21 cellular contexts compared by ENCODE assay signal in the genomic region with DNA sequence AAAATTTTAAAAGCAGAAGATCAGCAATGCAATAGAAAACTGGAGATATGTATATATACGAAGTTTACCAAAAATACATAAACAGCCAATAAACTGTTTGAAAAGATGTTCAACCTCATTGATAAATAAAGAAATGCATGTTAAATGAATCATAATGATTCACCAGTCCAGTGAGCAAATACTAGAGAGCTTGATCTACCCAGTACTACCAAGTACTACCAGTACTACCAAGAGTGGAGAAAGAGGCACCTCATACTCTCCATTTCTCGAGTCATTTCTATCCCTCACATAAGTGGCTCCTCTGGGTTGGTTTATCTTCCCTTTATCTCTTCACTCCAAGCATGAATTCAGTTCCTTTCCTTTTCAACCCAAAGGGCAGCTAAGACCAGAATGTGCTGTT.
DNase-seq lines count a peak whose midpoint lies in the region; ATAC-seq and TF ChIP-seq lines count a peak whose summit lies in the region.
"Had no signal": no experiment of that assay in that cellular context is flagged by ENCODE, and none has a peak within 500 bp of the region (broad histone marks: within the 10 kb centered on the region; RNA-seq: fewer than 3 reads in every experiment).

No MANE protein-coding gene starts in this region.

- no peak overlapping the region for H3K9ac ChIP-seq in mammary epithelial cell (ENCODE audit: insufficient read depth, low read length)
- H3K9ac ChIP-seq: BLaER1 treated with 17β-estradiol and CSF1 and Interleukin-3, amounts not matched to agents 10 nM and 100 nM had no signal

- TF ChIP-seq CTCF in mammary epithelial cell (conservative IDR thresholded peaks at IDR 0.05 in 1 of 2, IDR thresholded peaks at IDR 0.05 in 1 of 2; ENCODE audit: extremely low read depth in 1 of 2, insufficient read depth in 1 of 2, low read depth in 1 of 2, low read length in 2 of 2): no peak
- TF ChIP-seq CTCF in breast epithelium (IDR thresholded peaks at IDR 0.05): no peak

- POLR2A ChIA-PET in activated CD4-positive, alpha-beta memory T cell treated with anti-CD3 and anti-CD28 coated beads, Interleukin-2, amount 10 ng/mL, durations not matched to agents 7 days and 5 days (lab: Charles Lee): no interaction called here

- no peak overlapping the region for H3K4me3 Mint-ChIP-seq in activated T-helper 17 cell treated with anti-CD3 and anti-CD28 coated beads, Interleukin-2, amount 50 U/mL, for 72 hours
- no peak overlapping the region for H3K4me3 Mint-ChIP-seq in stimulated activated effector memory CD8-positive, alpha-beta T cell treated with anti-CD3 and anti-CD28 coated beads, Interleukin-12 subunit alpha, Interleukin-12 subunit beta, amount 100 ng/mL, for 72 hours
- H3K4me3 Mint-ChIP-seq in activated CD4-positive, alpha-beta memory T cell treated with anti-CD3 and anti-CD28 coated beads, Interleukin-2, amount 10 ng/mL, durations not matched to agents 7 days and 5 days: no peak overlapping the region
- H3K4me3 Mint-ChIP-seq: CD8-positive, alpha-beta memory T cell had no signal

- H3K4me2 ChIP-seq in mammary epithelial cell (ENCODE audit: insufficient read depth, low read depth, low read length): no peak overlapping the region
- H3K4me2 ChIP-seq: BLaER1 treated with 17β-estradiol and CSF1 and Interleukin-3, amounts not matched to agents 10 nM and 100 nM had no signal

- peak; percentile 34 for ATAC-seq in activated T-helper 17 cell treated with anti-CD3 and anti-CD28 coated beads, Interleukin-2, amount 50 U/mL, for 72 hours (replicated peaks)
- ATAC-seq in stimulated activated effector memory CD8-positive, alpha-beta T cell treated with anti-CD3 and anti-CD28 coated beads, Interleukin-12 subunit alpha, Interleukin-12 subunit beta, amount 100 ng/mL, for 72 hours: peak; percentile 78
- no peak for ATAC-seq in GM19463 (IDR thresholded peaks at IDR 0.05; ENCODE audit: unreplicated experiment)
- ATAC-seq: K562, Right ventricle myocardium inferior had no signal

- no peak for TF ChIP-seq POLR2A in breast epithelium (IDR thresholded peaks at IDR 0.05)

- peaks cover 13% of the 10 kb centered on the region for H3K27me3 Mint-ChIP-seq in activated T-helper 17 cell treated with anti-CD3 and anti-CD28 coated beads, Interleukin-2, amount 50 U/mL, for 72 hours
- H3K27me3 Mint-ChIP-seq in activated CD4-positive, alpha-beta memory T cell treated with anti-CD3 and anti-CD28 coated beads, Interleukin-2, amount 10 ng/mL, durations not matched to agents 7 days and 5 days: peaks cover 13% of the 10 kb centered on the region

- no peak overlapping the region for H3K27ac ChIP-seq in mammary epithelial cell (ENCODE audit: insufficient read depth, low read depth, low read length)
- H3K27ac ChIP-seq in breast epithelium: no peak overlapping the region
- H3K27ac ChIP-seq: BLaER1 treated with 17β-estradiol and CSF1 and Interleukin-3, amounts not matched to agents 10 nM and 100 nM; HL-60; SK-N-MC had no signal

- H3K4me3 ChIP-seq in mammary epithelial cell (replicated peaks in 1 of 3; ENCODE audit: insufficient read depth in 1 of 3, low read depth in 2 of 3, low read length in 3 of 3): no peak overlapping the region
- H3K4me3 ChIP-seq in breast epithelium: no peak overlapping the region
- H3K4me3 ChIP-seq in H7 (ENCODE audit: insufficient read depth, low read depth, low read length): no peak overlapping the region
- H3K4me3 ChIP-seq: BLaER1 treated with 17β-estradiol and CSF1 and Interleukin-3, amounts not matched to agents 10 nM and 100 nM; HAP-1; K562; SK-N-MC had no signal

- BruUV-seq in mammary epithelial cell (replicated peaks; lab: Mats Ljungman, UMichigan): no TSS peak

- H3K36me3 ChIP-seq in mammary epithelial cell (ENCODE audit: insufficient read depth, low read length) (no peaks in the 10 kb centered on the region), breast epithelium (no peaks in the 10 kb centered on the region), H7 (replicated peaks; ENCODE audit: control insufficient read depth, insufficient read depth, low read length) (no peaks in the 10 kb centered on the region)
- H3K36me3 ChIP-seq: BLaER1 treated with 17β-estradiol and CSF1 and Interleukin-3, amounts not matched to agents 10 nM and 100 nM; HAP-1 had no signal

- H3K79me2 ChIP-seq in mammary epithelial cell (ENCODE audit: insufficient read depth, low read length): no peaks in the 10 kb centered on the region

- WGBS in mammary epithelial cell (ENCODE audit: low coverage, missing lambda C conversion rate): 96% methylated on average over 2 of the region's 2 CpGs

- peak; percentile 43 for DNase-seq in mammary epithelial cell
- DNase-seq in breast epithelium (ENCODE audit: low spot score in 2 of 2): no peak
- peak; percentile 51 for DNase-seq in fibroblast of peridontal ligament (ENCODE audit: extremely low read depth)
- no peak for DNase-seq in stimulated activated effector memory CD8-positive, alpha-beta T cell treated with anti-CD3 and anti-CD28 coated beads, Interleukin-12 subunit alpha, Interleukin-12 subunit beta, amount 100 ng/mL, for 72 hours (ENCODE audit: low spot score in 2 of 2)
- DNase-seq in H7: no peak
- no peak for DNase-seq in activated CD4-positive, alpha-beta memory T cell treated with anti-CD3 and anti-CD28 coated beads, Interleukin-2, amount 10 ng/mL, durations not matched to agents 7 days and 5 days
- DNase-seq: CD8-positive, alpha-beta memory T cell; DND-41; NCI-H1417; NCI-H1930; NCI-H2171 treated with DMSO at 0.1 percent for 48 hours; NCI-H510A; NCI-H82 had no signal

- H3K9me3 ChIP-seq in mammary epithelial cell (replicated peaks; ENCODE audit: insufficient read depth, low read length) (no peaks in the 10 kb centered on the region), breast epithelium (no peaks in the 10 kb centered on the region)
- H3K9me3 ChIP-seq: HAP-1 had no signal

- H3K4me1 ChIP-seq in mammary epithelial cell (ENCODE audit: insufficient read depth, low read length) (peaks cover 7% of the 10 kb centered on the region), breast epithelium (no peaks in the 10 kb centered on the region)
- H3K4me1 ChIP-seq: HAP-1 had no signal

- H3K9me3 Mint-ChIP-seq in activated T-helper 17 cell treated with anti-CD3 and anti-CD28 coated beads, Interleukin-2, amount 50 U/mL, for 72 hours: no peaks in the 10 kb centered on the region
- H3K9me3 Mint-ChIP-seq in stimulated activated effector memory CD8-positive, alpha-beta T cell treated with anti-CD3 and anti-CD28 coated beads, Interleukin-12 subunit alpha, Interleukin-12 subunit beta, amount 100 ng/mL, for 72 hours: no peaks in the 10 kb centered on the region
- no peaks in the 10 kb centered on the region for H3K9me3 Mint-ChIP-seq in activated CD4-positive, alpha-beta memory T cell treated with anti-CD3 and anti-CD28 coated beads, Interleukin-2, amount 10 ng/mL, durations not matched to agents 7 days and 5 days
- H3K9me3 Mint-ChIP-seq: CD8-positive, alpha-beta memory T cell had no signal

- dilution Hi-C loops in mammary epithelial cell (cut with HindIII; ENCODE audit: low sequenced_read_pairs): no loop called here

- no peaks in the 10 kb centered on the region for H4K20me1 ChIP-seq in mammary epithelial cell (ENCODE audit: insufficient read depth, low read length)
- H4K20me1 ChIP-seq: BLaER1 treated with 17β-estradiol and CSF1 and Interleukin-3, amounts not matched to agents 10 nM and 100 nM had no signal

- H3K27ac Mint-ChIP-seq in activated T-helper 17 cell treated with anti-CD3 and anti-CD28 coated beads, Interleukin-2, amount 50 U/mL, for 72 hours: no peak overlapping the region
- no peak overlapping the region for H3K27ac Mint-ChIP-seq in stimulated activated effector memory CD8-positive, alpha-beta T cell treated with anti-CD3 and anti-CD28 coated beads, Interleukin-12 subunit alpha, Interleukin-12 subunit beta, amount 100 ng/mL, for 72 hours
- H3K27ac Mint-ChIP-seq in activated CD4-positive, alpha-beta memory T cell treated with anti-CD3 and anti-CD28 coated beads, Interleukin-2, amount 10 ng/mL, durations not matched to agents 7 days and 5 days: no peak overlapping the region
- H3K27ac Mint-ChIP-seq: CD8-positive, alpha-beta memory T cell had no signal

- intact Hi-C loops in mammary epithelial cell (cut with micrococcal nuclease): no loop called here
- intact Hi-C loops in breast epithelium (cut with DNase I; ENCODE audit: low total_unique reads): no loop called here

- in situ Hi-C loops in mammary epithelial cell (cut with MboI; ENCODE audit: low sequenced_read_pairs in 2 of 2): no loop called here

- CTCF ChIA-PET in mammary epithelial cell (lab: Charles Lee; ENCODE audit: low non-redundant PET): no interaction called here
- CTCF ChIA-PET in activated CD4-positive, alpha-beta memory T cell treated with anti-CD3 and anti-CD28 coated beads, Interleukin-2, amount 10 ng/mL, durations not matched to agents 7 days and 5 days (lab: Charles Lee): no interaction called here

- H3K36me3 Mint-ChIP-seq in activated T-helper 17 cell treated with anti-CD3 and anti-CD28 coated beads, Interleukin-2, amount 50 U/mL, for 72 hours (ENCODE audit: low read depth): no peaks in the 10 kb centered on the region
- H3K36me3 Mint-ChIP-seq in stimulated activated effector memory CD8-positive, alpha-beta T cell treated with anti-CD3 and anti-CD28 coated beads, Interleukin-12 subunit alpha, Interleukin-12 subunit beta, amount 100 ng/mL, for 72 hours: no peaks in the 10 kb centered on the region
- no peaks in the 10 kb centered on the region for H3K36me3 Mint-ChIP-seq in activated CD4-positive, alpha-beta memory T cell treated with anti-CD3 and anti-CD28 coated beads, Interleukin-2, amount 10 ng/mL, durations not matched to agents 7 days and 5 days (ENCODE audit: low read depth)
- H3K36me3 Mint-ChIP-seq: CD8-positive, alpha-beta memory T cell had no signal

- no peaks in the 10 kb centered on the region for H3K4me1 Mint-ChIP-seq in activated T-helper 17 cell treated with anti-CD3 and anti-CD28 coated beads, Interleukin-2, amount 50 U/mL, for 72 hours
- H3K4me1 Mint-ChIP-seq in stimulated activated effector memory CD8-positive, alpha-beta T cell treated with anti-CD3 and anti-CD28 coated beads, Interleukin-12 subunit alpha, Interleukin-12 subunit beta, amount 100 ng/mL, for 72 hours: no peaks in the 10 kb centered on the region
- no peaks in the 10 kb centered on the region for H3K4me1 Mint-ChIP-seq in activated CD4-positive, alpha-beta memory T cell treated with anti-CD3 and anti-CD28 coated beads, Interleukin-2, amount 10 ng/mL, durations not matched to agents 7 days and 5 days
- H3K4me1 Mint-ChIP-seq: CD8-positive, alpha-beta memory T cell had no signal

- H2AFZ ChIP-seq in mammary epithelial cell (ENCODE audit: low read depth, low read length): no peak overlapping the region

- H3K27me3 ChIP-seq in mammary epithelial cell (ENCODE audit: insufficient read depth, low read length) (no peaks in the 10 kb centered on the region), breast epithelium (no peaks in the 10 kb centered on the region), H7 (ENCODE audit: control insufficient read depth, insufficient read depth, low read length) (no peaks in the 10 kb centered on the region)
- H3K27me3 ChIP-seq: BLaER1 treated with 17β-estradiol and CSF1 and Interleukin-3, amounts not matched to agents 10 nM and 100 nM had no signal

Comparison
In these comparisons a context has a peak if more than half of its experiments do, and no peak if none do; other contexts are left out.
1. DNase-seq: peak in mammary epithelial cell (single experiment) and fibroblast of peridontal ligament (single experiment); none in breast epithelium (0 of 2), stimulated activated effector memory CD8-positive, alpha-beta T cell treated with anti-CD3 and anti-CD28 coated beads, Interleukin-12 subunit alpha, Interleukin-12 subunit beta, amount 100 ng/mL, for 72 hours (0 of 2), H7 (single experiment) and activated CD4-positive, alpha-beta memory T cell treated with anti-CD3 and anti-CD28 coated beads, Interleukin-2, amount 10 ng/mL, durations not matched to agents 7 days and 5 days (single experiment).